In the genomic region with DNA sequence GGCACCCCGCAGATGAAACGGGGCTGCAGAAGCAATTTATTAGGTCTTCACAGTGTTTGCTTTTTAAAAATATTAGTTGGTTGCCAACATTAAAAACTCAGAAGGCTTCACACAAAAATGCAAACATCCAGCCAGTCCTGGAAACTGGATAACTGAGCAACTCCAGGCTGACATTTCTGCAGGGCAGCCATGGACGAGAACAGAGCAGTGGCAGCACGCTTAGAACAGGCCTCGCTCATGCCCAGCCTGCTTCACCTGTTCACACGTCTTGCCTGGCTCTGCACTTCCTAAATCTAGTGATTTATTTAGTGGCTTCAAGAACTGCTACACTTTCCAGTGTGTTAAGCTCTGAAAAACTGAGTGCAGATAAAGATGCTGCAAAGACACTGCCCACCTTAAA, we compare ENCODE assay signal across 26 cellular contexts.
"Had no signal": no experiment of that assay in that cellular context is flagged by ENCODE, and none has a peak within 500 bp of the region (broad histone marks: within the 10 kb centered on the region; RNA-seq: fewer than 3 reads in every experiment).

No MANE protein-coding gene starts in this region.

- FAIRE-seq: bronchial epithelial cell, pancreas had no signal

- H3K27me3 Mint-ChIP-seq: activated CD4-positive, alpha-beta memory T cell treated with anti-CD3 and anti-CD28 coated beads for 36 hours; activated naive CD4-positive, alpha-beta T cell treated with anti-CD3 and anti-CD28 coated beads, Interleukin-2, amount 50 U/mL, for 24 hours; activated T-cell treated with anti-CD3 and anti-CD28 coated beads, Interleukin-2, amount 50 U/mL, for 24 hours; activated T-helper 17 cell treated with anti-CD3 and anti-CD28 coated beads, Interleukin-2, amount 50 U/mL, for 72 hours; central memory CD8-positive, alpha-beta T cell; dendritic cell treated with granulocyte-macrophage colony-stimulating factor and Interleukin-4, amounts not matched to agents 40 ng/mL and 50 ng/mL, for 4 days; stimulated activated naive B cell treated with anti-CD40 and anti-IgM and Interleukin-4, amounts not matched to agents 10 μg/mL and 1 μg/mL and 100 μg/mL, for 72 hours had no signal

- H3K27ac Mint-ChIP-seq: activated CD4-positive, alpha-beta memory T cell treated with anti-CD3 and anti-CD28 coated beads for 36 hours; activated naive CD4-positive, alpha-beta T cell treated with anti-CD3 and anti-CD28 coated beads, Interleukin-2, amount 50 U/mL, for 24 hours; activated T-cell treated with anti-CD3 and anti-CD28 coated beads, Interleukin-2, amount 50 U/mL, for 24 hours; activated T-helper 17 cell treated with anti-CD3 and anti-CD28 coated beads, Interleukin-2, amount 50 U/mL, for 72 hours; dendritic cell treated with granulocyte-macrophage colony-stimulating factor and Interleukin-4, amounts not matched to agents 40 ng/mL and 50 ng/mL, for 4 days; stimulated activated naive B cell treated with anti-CD40 and anti-IgM and Interleukin-4, amounts not matched to agents 10 μg/mL and 1 μg/mL and 100 μg/mL, for 72 hours; T-helper 2 cell treated with Interferon-gamma antibody and Interleukin-4, amounts not matched to agents 5 μg/mL and 100 μg/mL, for 36 hours had no signal

- ATAC-seq: activated CD4-positive, CD25-positive, alpha-beta regulatory T cell treated with anti-CD3 and anti-CD28 coated beads, Interleukin-2, amount 50 U/mL, for 24 hours; activated T-helper 17 cell treated with anti-CD3 and anti-CD28 coated beads, Interleukin-2, amount 50 U/mL, for 72 hours; foreskin keratinocyte; left lung; stimulated activated naive B cell treated with anti-CD40 and anti-IgM and Interleukin-4, amounts not matched to agents 10 μg/mL and 1 μg/mL and 100 μg/mL, for 72 hours had no signal

- H3K36me3 ChIP-seq: pancreas, prostate gland had no signal

- H3K4me3 Mint-ChIP-seq: activated CD4-positive, alpha-beta memory T cell treated with anti-CD3 and anti-CD28 coated beads for 36 hours; activated naive CD4-positive, alpha-beta T cell treated with anti-CD3 and anti-CD28 coated beads, Interleukin-2, amount 50 U/mL, for 24 hours; activated T-cell treated with anti-CD3 and anti-CD28 coated beads, Interleukin-2, amount 50 U/mL, for 24 hours; activated T-helper 17 cell treated with anti-CD3 and anti-CD28 coated beads, Interleukin-2, amount 50 U/mL, for 72 hours; central memory CD8-positive, alpha-beta T cell; dendritic cell treated with granulocyte-macrophage colony-stimulating factor and Interleukin-4, amounts not matched to agents 40 ng/mL and 50 ng/mL, for 4 days; neural crest cell; stimulated activated naive B cell treated with anti-CD40 and anti-IgM and Interleukin-4, amounts not matched to agents 10 μg/mL and 1 μg/mL and 100 μg/mL, for 72 hours; T-helper 2 cell treated with Interferon-gamma antibody and Interleukin-4, amounts not matched to agents 5 μg/mL and 100 μg/mL, for 36 hours had no signal

- H3K27me3 ChIP-seq: esophagus muscularis mucosa, foreskin keratinocyte, heart left ventricle, left lung, pancreas, stomach, tibial artery had no signal

- H3K9me3 ChIP-seq: esophagus muscularis mucosa, heart left ventricle, left lung, pancreas, prostate gland, stomach, tibial artery had no signal

- H3K4me1 ChIP-seq: foreskin keratinocyte, prostate gland had no signal

- H3K9me3 Mint-ChIP-seq: activated CD4-positive, alpha-beta memory T cell treated with anti-CD3 and anti-CD28 coated beads for 36 hours; activated naive CD4-positive, alpha-beta T cell treated with anti-CD3 and anti-CD28 coated beads, Interleukin-2, amount 50 U/mL, for 24 hours; activated T-cell treated with anti-CD3 and anti-CD28 coated beads, Interleukin-2, amount 50 U/mL, for 24 hours; activated T-helper 17 cell treated with anti-CD3 and anti-CD28 coated beads, Interleukin-2, amount 50 U/mL, for 72 hours; central memory CD8-positive, alpha-beta T cell; dendritic cell treated with granulocyte-macrophage colony-stimulating factor and Interleukin-4, amounts not matched to agents 40 ng/mL and 50 ng/mL, for 4 days; neural crest cell; stimulated activated naive B cell treated with anti-CD40 and anti-IgM and Interleukin-4, amounts not matched to agents 10 μg/mL and 1 μg/mL and 100 μg/mL, for 72 hours; T-helper 2 cell treated with Interferon-gamma antibody and Interleukin-4, amounts not matched to agents 5 μg/mL and 100 μg/mL, for 36 hours had no signal

- DNase-seq: activated CD4-positive, alpha-beta memory T cell treated with anti-CD3 and anti-CD28 coated beads for 36 hours; activated CD4-positive, alpha-beta T cell treated with anti-CD3 and anti-CD28 coated beads for 48 hours; activated CD8-positive, alpha-beta memory T cell treated with anti-CD3 and anti-CD28 coated beads, Interleukin-2, amount 50 U/mL, for 48 hours; activated T-cell treated with anti-CD3 and anti-CD28 coated beads, Interleukin-2, amount 50 U/mL, for 24 hours; foreskin keratinocyte; left lung; retina; stimulated activated CD4-positive, alpha-beta T cell treated with anti-CD3 and anti-CD28 coated beads, Interleukin-1b, Interleukin-23, amount 100 ng/mL, for 48 hours; stimulated activated naive B cell treated with anti-CD40 and anti-IgM and Interleukin-4, amounts not matched to agents 10 μg/mL and 1 μg/mL and 100 μg/mL, for 72 hours; T-helper 1 cell; tibial artery had no signal

- H3K27ac ChIP-seq: foreskin keratinocyte, left lung, prostate gland had no signal

- H3K4me3 ChIP-seq: esophagus muscularis mucosa, heart left ventricle, left lung, lung, pancreas, prostate gland, smooth muscle cell, stomach, tibial artery had no signal
